9 cellular contexts compared by ENCODE assay signal in genomic region chr10:99621454-99622246, GRCh38. TPM values are rescaled to one million over a fixed set of nuclear protein-coding genes. Genes with fewer than 3 reads are reported as not detected.
DNase-seq lines count a peak whose midpoint lies in the region; ATAC-seq, FAIRE-seq and TF ChIP-seq lines count a peak whose summit lies in the region.
"Had no signal": no experiment of that assay in that cellular context is flagged by ENCODE, and none has a peak within 500 bp of the region (broad histone marks: within the 10 kb centered on the region; RNA-seq: fewer than 3 reads in every experiment).

No MANE protein-coding gene starts in this region.

- TF ChIP-seq CTCF in cardiac muscle cell (IDR thresholded peaks at IDR 0.05; ENCODE audit: low read depth, low read length), result no peak
- no peak for TF ChIP-seq CTCF in activated CD8-positive, alpha-beta T cell treated with anti-CD3 and anti-CD28 coated beads for 36 hours (IDR thresholded peaks at IDR 0.05)

- CTCF ChIA-PET in activated CD8-positive, alpha-beta T cell treated with anti-CD3 and anti-CD28 coated beads for 36 hours (lab: Charles Lee), result interaction anchor here (0.6 to 3.5 kb wide), 7 partner anchors 8 to 1154 kb away, joined by 3 to 22 read pairs (median 4); partner anchors contain the start of genes COX15 and CUTC

- H3K27ac Mint-ChIP-seq in activated CD8-positive, alpha-beta T cell treated with anti-CD3 and anti-CD28 coated beads for 36 hours, result peak overlapping the region; percentile 92

- POLR2A ChIA-PET in activated CD8-positive, alpha-beta T cell treated with anti-CD3 and anti-CD28 coated beads for 36 hours (lab: Charles Lee), result interaction anchor here (1.0 to 6.2 kb wide), 5 partner anchors 37 to 191 kb away, joined by 3 to 39 read pairs (median 26); partner anchors contain the start of genes COX15, CUTC, ENTPD7 and GOT1

- H3K4me3 ChIP-seq in cardiac muscle cell (peak overlapping the region; percentile 70), small intestine (ENCODE audit: low read depth in 1 of 2, low read length in 2 of 2) (peak overlapping the region; percentile 68 to 77)

- H3K9me3 Mint-ChIP-seq in activated CD8-positive, alpha-beta T cell treated with anti-CD3 and anti-CD28 coated beads for 36 hours, result no peaks in the 10 kb centered on the region

- H3K27me3 Mint-ChIP-seq in activated CD8-positive, alpha-beta T cell treated with anti-CD3 and anti-CD28 coated beads for 36 hours, result no peaks in the 10 kb centered on the region

- peaks cover 11% of the 10 kb centered on the region for H3K36me3 Mint-ChIP-seq in activated CD8-positive, alpha-beta T cell treated with anti-CD3 and anti-CD28 coated beads for 36 hours (ENCODE audit: low read depth)

- no peaks in the 10 kb centered on the region for H3K36me3 ChIP-seq in cardiac muscle cell
- no peaks in the 10 kb centered on the region for H3K36me3 ChIP-seq in small intestine (ENCODE audit: control insufficient read depth in 2 of 2, insufficient read depth in 2 of 2, low read length in 2 of 2)

- intact Hi-C loops in Right ventricle myocardium inferior (cut with DNase I), result loop anchor here (2.0 to 5.0 kb wide), 3 partner anchors 37 to 191 kb away; partner anchors contain the start of genes COX15, CUTC, ENTPD7 and GOT1
- intact Hi-C loops in activated CD8-positive, alpha-beta T cell treated with anti-CD3 and anti-CD28 coated beads for 36 hours (cut with micrococcal nuclease), result loop anchor here (2.0 to 5.0 kb wide), 3 partner anchors 36 to 191 kb away; partner anchors contain the start of genes ENTPD7 and GOT1
- intact Hi-C loops in left ventricle myocardium superior (cut with micrococcal nuclease), result no loop called here

- H3K27me3 ChIP-seq in cardiac muscle cell, result no peaks in the 10 kb centered on the region
- no peaks in the 10 kb centered on the region for H3K27me3 ChIP-seq in small intestine (ENCODE audit: control insufficient read depth in 2 of 2, insufficient read depth in 2 of 2, low read length in 2 of 2)

- H3K4me1 ChIP-seq in cardiac muscle cell (ENCODE audit: low read depth) (peaks cover 24% of the 10 kb centered on the region), small intestine (ENCODE audit: control insufficient read depth in 2 of 2, insufficient read depth in 1 of 2, low read depth in 1 of 2, low read length in 1 of 2) (peaks cover 11 to 13% of the 10 kb centered on the region in 2 donors)

- H3K27ac ChIP-seq in cardiac muscle cell (peak overlapping the region; percentile 96), small intestine (ENCODE audit: low read depth in 1 of 2, low read length in 1 of 2) (peak overlapping the region; percentile 95 to 99)

- 14 to 22% (median 17%) methylated on average over 21 to 30 of the region's 30 CpGs for WGBS in small intestine, 3 donors

- FAIRE-seq in small intestine (lab: Jason Lieb, UNC), result no peak
- FAIRE-seq: islet of Langerhans had no signal

- ATAC-seq in Right ventricle myocardium inferior (no peak), left ventricle myocardium superior (peak; percentile 15), GM21723 (IDR thresholded peaks at IDR 0.05; ENCODE audit: unreplicated experiment) (no peak), HG02642 (IDR thresholded peaks at IDR 0.05; ENCODE audit: poor library complexity, unreplicated experiment) (no peak)
- no peak for ATAC-seq in activated CD8-positive, alpha-beta T cell treated with anti-CD3 and anti-CD28 coated beads for 36 hours

- H3K4me1 Mint-ChIP-seq in activated CD8-positive, alpha-beta T cell treated with anti-CD3 and anti-CD28 coated beads for 36 hours (ENCODE audit: low read depth), result peaks cover 30% of the 10 kb centered on the region

- DNase-seq in cardiac muscle cell (ENCODE audit: low read depth in 1 of 2, low spot score in 1 of 2) (no peak), Right ventricle myocardium inferior (ENCODE audit: missing footprints) (no peak), left ventricle myocardium superior (no peak), small intestine (no peak), LoVo (ENCODE audit: low spot score) (no peak)
- DNase-seq in activated CD8-positive, alpha-beta T cell treated with anti-CD3 and anti-CD28 coated beads for 36 hours, result no peak

- peak overlapping the region; percentile 79 for H3K4me3 Mint-ChIP-seq in activated CD8-positive, alpha-beta T cell treated with anti-CD3 and anti-CD28 coated beads for 36 hours

- H3K9me3 ChIP-seq in cardiac muscle cell (ENCODE audit: low read depth) (no peaks in the 10 kb centered on the region), small intestine (ENCODE audit: control insufficient read depth, low read depth) (no peaks in the 10 kb centered on the region)

RNA-seq across cellular contexts. Expression of gene SLC25A28, which starts 1.4 kb away (rescaled TPM):
- total RNA-seq in cardiac muscle cell (15.3 and 34.5 TPM in 2 replicates), Right ventricle myocardium inferior (38.2 TPM), left ventricle myocardium superior (43.1 TPM)
- polyA plus RNA-seq in cardiac muscle cell (33.9 and 41.4 TPM in 2 replicates), small intestine (10 to 100 TPM; 31.1 to 46.1 (median 36.6) TPM)
- 10 to 100 TPM; 43.6 to 44.7 TPM for total RNA-seq in activated CD8-positive, alpha-beta T cell treated with anti-CD3 and anti-CD28 coated beads for 36 hours

RNA-seq across cellular contexts. Expression of gene ENTPD7, which starts 37.7 kb away (rescaled TPM):
- 6.7 and 9.4 TPM in 2 replicates for total RNA-seq in cardiac muscle cell
- 3.4 and 5.1 TPM in 2 replicates for polyA plus RNA-seq in cardiac muscle cell
- 1.4 TPM for total RNA-seq in Right ventricle myocardium inferior
- 1 to 10 TPM; 1.9 to 2.2 TPM for total RNA-seq in activated CD8-positive, alpha-beta T cell treated with anti-CD3 and anti-CD28 coated beads for 36 hours
- 2.7 TPM for total RNA-seq in left ventricle myocardium superior
- 1 to 10 TPM; 7.3 to 9.5 (median 9.2) TPM for polyA plus RNA-seq in small intestine
